In genomic region chr2:138180691-138181386, GRCh38 we compare ENCODE assay signal across 1 cellular context.
TF ChIP-seq lines count a peak whose summit lies in the region.

No MANE protein-coding gene starts in this region.

TF ChIP-seq in GM12878, 131 proteins besides CTCF, POLR2A, EP300 and RAD21 (continued from another document):
- no peak for TF ChIP-seq NFXL1 (IDR thresholded peaks at IDR 0.05; ENCODE audit: borderline replicate concordance)
- no peak for TF ChIP-seq FOXK2 (IDR thresholded peaks at IDR 0.05)
TF ChIP-seq in GM12878: peak in this region for 0.
